In genomic region chr2:64797881-64798590, GRCh38 we compare ENCODE assay signal across 12 cellular contexts.
DNase-seq lines count a peak whose midpoint lies in the region; ATAC-seq, FAIRE-seq and TF ChIP-seq lines count a peak whose summit lies in the region.
"Had no signal": no experiment of that assay in that cellular context is flagged by ENCODE, and none has a peak within 500 bp of the region (broad histone marks: within the 10 kb centered on the region; RNA-seq: fewer than 3 reads in every experiment).

No MANE protein-coding gene starts in this region.

- H3K9me3 Mint-ChIP-seq in nephron: no peaks in the 10 kb centered on the region
- no peaks in the 10 kb centered on the region for H3K9me3 Mint-ChIP-seq in activated CD8-positive, alpha-beta T cell treated with anti-CD3 and anti-CD28 coated beads for 36 hours
- H3K9me3 Mint-ChIP-seq: naive thymus-derived CD4-positive, alpha-beta T cell had no signal

- DNase-seq in ELR (ENCODE audit: low read depth) (peak; percentile 42), NCI-H187 treated with DMSO at 0.1 percent for 48 hours (lab: John Stamatoyannopoulos, UW) (peak; percentile 33), bronchial epithelial cell (ENCODE audit: low read depth) (peak; percentile 60), GM10266 (ENCODE audit: extremely low spot score) (no peak), NOMO-1 (lab: John Stamatoyannopoulos, UW; ENCODE audit: unreplicated experiment in 2 of 2) (no peak)
- DNase-seq in activated CD8-positive, alpha-beta T cell treated with anti-CD3 and anti-CD28 coated beads for 36 hours: no peak
- DNase-seq: activated naive CD4-positive, alpha-beta T cell; GDM1; naive thymus-derived CD4-positive, alpha-beta T cell; NCI-H1930 had no signal

- POLR2A ChIA-PET in activated CD8-positive, alpha-beta T cell treated with anti-CD3 and anti-CD28 coated beads for 36 hours (lab: Charles Lee): interaction anchor here (1.0 kb wide), 1 partner anchor 46 kb away, joined by 4 read pairs; no protein-coding TSS in a partner anchor

- intact Hi-C loops in activated CD8-positive, alpha-beta T cell treated with anti-CD3 and anti-CD28 coated beads for 36 hours (cut with micrococcal nuclease): no loop called here

- H3K4me3 ChIP-seq in bronchial epithelial cell (ENCODE audit: low read depth, low read length): no peak overlapping the region

- no peak for ATAC-seq in GM19467 (IDR thresholded peaks at IDR 0.05; ENCODE audit: unreplicated experiment)
- no peak for ATAC-seq in activated CD8-positive, alpha-beta T cell treated with anti-CD3 and anti-CD28 coated beads for 36 hours
- ATAC-seq: naive thymus-derived CD4-positive, alpha-beta T cell had no signal

- H3K27ac Mint-ChIP-seq in nephron: peak overlapping the region; percentile 77 to 97 (median 94)
- H3K27ac Mint-ChIP-seq in activated CD8-positive, alpha-beta T cell treated with anti-CD3 and anti-CD28 coated beads for 36 hours: no peak overlapping the region
- H3K27ac Mint-ChIP-seq: naive thymus-derived CD4-positive, alpha-beta T cell had no signal

- no peaks in the 10 kb centered on the region for H3K36me3 Mint-ChIP-seq in nephron (ENCODE audit: low read depth)
- H3K36me3 Mint-ChIP-seq in activated CD8-positive, alpha-beta T cell treated with anti-CD3 and anti-CD28 coated beads for 36 hours (ENCODE audit: low read depth): no peaks in the 10 kb centered on the region
- H3K36me3 Mint-ChIP-seq: naive thymus-derived CD4-positive, alpha-beta T cell had no signal

- CTCF ChIA-PET in activated CD8-positive, alpha-beta T cell treated with anti-CD3 and anti-CD28 coated beads for 36 hours (lab: Charles Lee): no interaction called here

- FAIRE-seq in bronchial epithelial cell (lab: Jason Lieb, UNC): no peak

- TF ChIP-seq CTCF in bronchial epithelial cell (IDR thresholded peaks at IDR 0.05; ENCODE audit: insufficient read depth, low read length, severe bottlenecking) (no peak), nephron (IDR thresholded peaks at IDR 0.05; ENCODE audit: unreplicated experiment in 3 of 3) (no peak), GM10266 (IDR thresholded peaks at IDR 0.05; ENCODE audit: control insufficient read depth, insufficient read depth, low read depth, missing control alignments) (no peak)
- no peak for TF ChIP-seq CTCF in activated CD8-positive, alpha-beta T cell treated with anti-CD3 and anti-CD28 coated beads for 36 hours (IDR thresholded peaks at IDR 0.05)

- H3K4me1 Mint-ChIP-seq in nephron: peaks cover 15% of the 10 kb centered on the region
- H3K4me1 Mint-ChIP-seq in activated CD8-positive, alpha-beta T cell treated with anti-CD3 and anti-CD28 coated beads for 36 hours (ENCODE audit: low read depth): no peaks in the 10 kb centered on the region

- no peaks in the 10 kb centered on the region for H3K36me3 ChIP-seq in bronchial epithelial cell (ENCODE audit: control insufficient read depth, insufficient read depth, low read length)

- H3K27me3 Mint-ChIP-seq in nephron (ENCODE audit: low read depth): peaks cover 3% of the 10 kb centered on the region
- H3K27me3 Mint-ChIP-seq in activated CD8-positive, alpha-beta T cell treated with anti-CD3 and anti-CD28 coated beads for 36 hours: peaks cover 2% of the 10 kb centered on the region

- H3K4me3 Mint-ChIP-seq in nephron: no peak overlapping the region
- no peak overlapping the region for H3K4me3 Mint-ChIP-seq in activated CD8-positive, alpha-beta T cell treated with anti-CD3 and anti-CD28 coated beads for 36 hours
- H3K4me3 Mint-ChIP-seq: naive thymus-derived CD4-positive, alpha-beta T cell had no signal

- H3K27me3 ChIP-seq in bronchial epithelial cell (ENCODE audit: control insufficient read depth, insufficient read depth, low read length): no peaks in the 10 kb centered on the region

Comparison
In these comparisons a context has a peak if more than half of its experiments do, and no peak if none do; other contexts are left out.
1. DNase-seq: peak in ELR (single experiment), NCI-H187 treated with DMSO at 0.1 percent for 48 hours (single experiment) and bronchial epithelial cell (single experiment); none in GM10266 (single experiment), NOMO-1 (0 of 2) and activated CD8-positive, alpha-beta T cell treated with anti-CD3 and anti-CD28 coated beads for 36 hours (single experiment).